Comparison of ENCODE assay signal across 8 cellular contexts in genomic region chr2:47177042-47177565, GRCh38. TPM values are rescaled to one million over a fixed set of nuclear protein-coding genes. Genes with fewer than 3 reads are reported as not detected.
DNase-seq lines count a peak whose midpoint lies in the region; ATAC-seq and TF ChIP-seq lines count a peak whose summit lies in the region.

No MANE protein-coding gene starts in this region.

- peak overlapping the region; percentile 95 for H3K27ac ChIP-seq in PC-9
- peak overlapping the region; percentile 97 to 100 (median 99) for H3K27ac ChIP-seq in esophagus muscularis mucosa (replicated peaks in 1 of 4)
- peak overlapping the region; percentile 100 for H3K27ac ChIP-seq in rectal smooth muscle tissue (ENCODE audit: low read depth, low read length)

- 11% methylated on average over 16 of the region's 16 CpGs for WGBS in esophagus muscularis mucosa

- H3K4me1 ChIP-seq in PC-9 (replicated peaks; ENCODE audit: insufficient read depth), result peaks cover 40% of the 10 kb centered on the region
- H3K4me1 ChIP-seq in esophagus muscularis mucosa, result peaks cover 24 to 28% (median 27%) of the 10 kb centered on the region in 4 donors
- H3K4me1 ChIP-seq in rectal smooth muscle tissue (ENCODE audit: control insufficient read depth, insufficient read depth, low read length), result peaks cover 18% of the 10 kb centered on the region

- H3F3A ChIP-seq in PC-9 (ENCODE audit: insufficient read depth, low read depth), result peaks cover 50% of the 10 kb centered on the region; the same call in 1 of the 2 replicates

- H3K9me2 ChIP-seq in PC-9 (ENCODE audit: insufficient read depth), result no peaks in the 10 kb centered on the region

- peaks cover 31% of the 10 kb centered on the region for H4K20me1 ChIP-seq in PC-9 (ENCODE audit: insufficient read depth)

- ATAC-seq in GM18873 (IDR thresholded peaks at IDR 0.05; ENCODE audit: low FRiP score, unreplicated experiment), result no peak

- H3K4me2 ChIP-seq in PC-9, result peak overlapping the region; percentile 84

- H2AFZ ChIP-seq in PC-9, result peak overlapping the region; percentile 90

- no peak for TF ChIP-seq POLR2A in esophagus muscularis mucosa (IDR thresholded peaks at IDR 0.05; ENCODE audit: low read depth)

- H3K27me3 ChIP-seq in PC-9 (ENCODE audit: insufficient read depth, low read depth), result no peaks in the 10 kb centered on the region
- no peaks in the 10 kb centered on the region for H3K27me3 ChIP-seq in esophagus muscularis mucosa
- H3K27me3 ChIP-seq in rectal smooth muscle tissue (ENCODE audit: control insufficient read depth, insufficient read depth, low read length), result no peaks in the 10 kb centered on the region

- peaks cover 28% of the 10 kb centered on the region for H3K36me3 ChIP-seq in PC-9 (ENCODE audit: low read depth)
- H3K36me3 ChIP-seq in esophagus muscularis mucosa, result no peaks in the 10 kb centered on the region
- peaks cover 2% of the 10 kb centered on the region for H3K36me3 ChIP-seq in rectal smooth muscle tissue (ENCODE audit: control insufficient read depth, insufficient read depth, low read length)

- POLR2A ChIA-PET in PC-9 (lab: Charles Lee; ENCODE audit: unreplicated experiment), result no interaction called here

- TSS peak; percentile 84 for BruUV-seq in PC-9 (replicated peaks; lab: Mats Ljungman, UMichigan)

- H3K9me3 ChIP-seq in PC-9 (ENCODE audit: insufficient read depth, low read depth), result no peaks in the 10 kb centered on the region
- no peaks in the 10 kb centered on the region for H3K9me3 ChIP-seq in esophagus muscularis mucosa

- H3K4me3 ChIP-seq in PC-9 (peak overlapping the region; percentile 94), esophagus muscularis mucosa (peak overlapping the region; percentile 78 to 95 (median 84)), rectal smooth muscle tissue (ENCODE audit: low read length) (peak overlapping the region; percentile 95)

- peaks cover 41% of the 10 kb centered on the region for H3K79me2 ChIP-seq in PC-9 (ENCODE audit: low read depth)

- intact Hi-C loops in PC-9 (cut with micrococcal nuclease; ENCODE audit: unreplicated experiment) (no loop called here), esophagus muscularis mucosa (cut with DNase I) (no loop called here)

- CTCF ChIA-PET in PC-9 (lab: Charles Lee), result no interaction called here

- DNase-seq in AML-193 (lab: John Stamatoyannopoulos, UW) (peak; percentile 45 to 65), GM20000 (ENCODE audit: low spot score) (peak; percentile 31), PC-9 (peak in 1 of 2 experiments; percentile 68), esophagus muscularis mucosa (ENCODE audit: extremely low spot score) (no peak), COLO829 (ENCODE audit: low spot score) (no peak)
- no peak for DNase-seq in activated CD8-positive, alpha-beta memory T cell treated with anti-CD3 and anti-CD28 coated beads, Interleukin-2, amount 50 U/mL, for 48 hours

- TF ChIP-seq CTCF in GM20000 (IDR thresholded peaks at IDR 0.05; ENCODE audit: extremely low read depth, missing control alignments) (no peak), PC-9 (conservative IDR thresholded peaks at IDR 0.05) (no peak; the same call in 1 of the 2 replicates), esophagus muscularis mucosa (IDR thresholded peaks at IDR 0.05) (no peak)

- no peak for TF ChIP-seq EP300 in esophagus muscularis mucosa (IDR thresholded peaks at IDR 0.05)

- peak overlapping the region; percentile 69 for H3K9ac ChIP-seq in rectal smooth muscle tissue (ENCODE audit: low read length)

RNA-seq across cellular contexts. Expression of gene CALM2, which starts 0.8 kb away (rescaled TPM):
- total RNA-seq in PC-9 (2021) (726 and 781 TPM in 2 replicates), esophagus muscularis mucosa (1,000 to 10,000 TPM in 1 of 4 donors, 100 to 1,000 TPM in 3; 583 to 1,083 (median 785) TPM)

RNA-seq across cellular contexts. Expression of gene STPG4, which starts 22.0 kb away (rescaled TPM):
- total RNA-seq in PC-9 (2021) (6.5 and 8.7 TPM in 2 replicates), esophagus muscularis mucosa (not detected)

Comparison
In these comparisons a context has a peak if more than half of its experiments do, and no peak if none do; other contexts are left out.
1. DNase-seq: peak in AML-193 (2 of 2) and GM20000 (single experiment); none in esophagus muscularis mucosa (single experiment), COLO829 (single experiment) and activated CD8-positive, alpha-beta memory T cell treated with anti-CD3 and anti-CD28 coated beads, Interleukin-2, amount 50 U/mL, for 48 hours (single experiment).
2. Peak in every context shown above with its lines, with median percentiles within 50 percentile points of each other: H3K27ac ChIP-seq and H3K4me3 ChIP-seq.